Comparison of ENCODE assay signal across 21 cellular contexts in the genomic region with DNA sequence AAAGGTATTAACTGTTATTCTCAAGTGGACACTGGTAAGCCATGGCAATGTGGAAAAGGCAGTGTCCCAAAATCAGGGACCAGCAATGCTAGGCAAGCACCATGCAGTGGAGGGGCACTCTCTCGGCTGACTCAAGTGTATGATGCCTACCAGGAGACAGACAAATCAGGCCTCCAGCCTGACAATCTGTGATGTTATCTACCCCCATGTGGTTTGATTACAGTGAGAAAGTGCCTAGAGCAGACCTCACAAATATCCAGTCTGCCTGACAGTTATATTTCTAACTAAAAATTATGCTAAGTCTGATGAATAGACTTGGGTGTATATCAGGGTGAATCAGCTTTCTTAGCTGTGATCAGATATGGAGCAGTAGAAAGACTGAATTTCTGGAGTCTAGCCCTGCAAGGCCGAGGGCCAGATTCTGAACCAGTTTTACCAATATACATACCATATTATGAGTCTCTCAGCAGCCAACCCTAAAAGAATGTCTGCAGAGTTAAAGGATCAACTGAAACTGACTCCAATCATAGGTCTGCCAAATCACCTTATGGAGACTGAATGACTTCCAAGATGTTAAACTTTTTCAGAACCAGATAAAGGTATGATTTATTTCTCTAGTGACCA. TPM values are rescaled to one million over a fixed set of nuclear protein-coding genes. Genes with fewer than 3 reads are reported as not detected.
"Had no signal": no experiment of that assay in that cellular context is flagged by ENCODE, and none has a peak within 500 bp of the region (broad histone marks: within the 10 kb centered on the region; RNA-seq: fewer than 3 reads in every experiment).

No MANE protein-coding gene starts in this region.

- H3K4me3 ChIP-seq: ascending aorta, left ventricle myocardium inferior, pancreas, thyroid gland had no signal

- H3K27ac Mint-ChIP-seq: activated CD8-positive, alpha-beta T cell treated with anti-CD3 and anti-CD28 coated beads, Interleukin-2, amount 10 ng/mL, durations not matched to agents 7 days and 5 days; activated naive CD4-positive, alpha-beta T cell treated with anti-CD3 and anti-CD28 coated beads, Interleukin-2, amount 50 U/mL, for 24 hours; activated T-helper 1 cell treated with anti-CD3 and anti-CD28 coated beads, Interleukin-12 subunit alpha, Interleukin-12 subunit beta, Interleukin-2, Interleukin-4 antibody, amounts not matched to agents 30 ng/mL and 10 ng/mL and 1 ng/mL, durations not matched to agents 14 hours and 24 hours and 36 hours; effector memory CD8-positive, alpha-beta T cell; natural killer cell treated with Interleukin-12 subunit alpha and Interleukin-12 subunit beta and Interleukin-15 and Interleukin-18, amount 100 ng/mL, for 72 hours; stimulated activated naive CD8-positive, alpha-beta T cell treated with anti-CD3 and anti-CD28 coated beads, Interleukin-15, Interleukin-2, amounts not matched to agents 100 ng/mL and 50 ng/mL, for 24 hours had no signal

- H3K36me3 Mint-ChIP-seq: activated naive CD4-positive, alpha-beta T cell treated with anti-CD3 and anti-CD28 coated beads, Interleukin-2, amount 50 U/mL, for 24 hours; natural killer cell treated with Interleukin-12 subunit alpha and Interleukin-12 subunit beta and Interleukin-15 and Interleukin-18, amount 100 ng/mL, for 72 hours had no signal

- H3K4me1 ChIP-seq: ascending aorta had no signal

- ATAC-seq: activated CD8-positive, alpha-beta T cell treated with anti-CD3 and anti-CD28 coated beads, Interleukin-2, amount 10 ng/mL, durations not matched to agents 7 days and 5 days; effector memory CD8-positive, alpha-beta T cell; natural killer cell treated with Interleukin-12 subunit alpha and Interleukin-12 subunit beta and Interleukin-15 and Interleukin-18, amount 100 ng/mL, for 72 hours; pancreas; right cardiac atrium had no signal

- DNase-seq: activated CD4-positive, alpha-beta T cell treated with anti-CD3 and anti-CD28 coated beads for 1 hour; activated CD4-positive, alpha-beta T cell treated with anti-CD3 and anti-CD28 coated beads, Interleukin-2, amount 50 U/mL, for 1 hour; activated CD8-positive, alpha-beta T cell treated with anti-CD3 and anti-CD28 coated beads, Interleukin-2, amount 10 ng/mL, durations not matched to agents 7 days and 5 days; activated gamma-delta T cell; central memory CD4-positive, alpha-beta T cell; effector memory CD8-positive, alpha-beta T cell; foreskin melanocyte; left ventricle myocardium inferior; midbrain; pancreas; right cardiac atrium; substantia nigra; T-helper 9 cell; thyroid gland had no signal

- H3K9me3 Mint-ChIP-seq: activated naive CD4-positive, alpha-beta T cell treated with anti-CD3 and anti-CD28 coated beads, Interleukin-2, amount 50 U/mL, for 24 hours; activated T-helper 1 cell treated with anti-CD3 and anti-CD28 coated beads, Interleukin-12 subunit alpha, Interleukin-12 subunit beta, Interleukin-2, Interleukin-4 antibody, amounts not matched to agents 30 ng/mL and 10 ng/mL and 1 ng/mL, durations not matched to agents 14 hours and 24 hours and 36 hours; effector memory CD8-positive, alpha-beta T cell; natural killer cell treated with Interleukin-12 subunit alpha and Interleukin-12 subunit beta and Interleukin-15 and Interleukin-18, amount 100 ng/mL, for 72 hours; stimulated activated naive CD8-positive, alpha-beta T cell treated with anti-CD3 and anti-CD28 coated beads, Interleukin-15, Interleukin-2, amounts not matched to agents 100 ng/mL and 50 ng/mL, for 24 hours had no signal

- H3K27me3 ChIP-seq: ascending aorta, pancreas, thyroid gland had no signal

- H3K27ac ChIP-seq: ascending aorta, left ventricle myocardium inferior, thyroid gland had no signal

- H3K36me3 ChIP-seq: ascending aorta, left ventricle myocardium inferior, pancreas, thyroid gland had no signal

- H3K4me3 Mint-ChIP-seq: activated CD8-positive, alpha-beta T cell treated with anti-CD3 and anti-CD28 coated beads, Interleukin-2, amount 10 ng/mL, durations not matched to agents 7 days and 5 days; activated naive CD4-positive, alpha-beta T cell treated with anti-CD3 and anti-CD28 coated beads, Interleukin-2, amount 50 U/mL, for 24 hours; activated T-helper 1 cell treated with anti-CD3 and anti-CD28 coated beads, Interleukin-12 subunit alpha, Interleukin-12 subunit beta, Interleukin-2, Interleukin-4 antibody, amounts not matched to agents 30 ng/mL and 10 ng/mL and 1 ng/mL, durations not matched to agents 14 hours and 24 hours and 36 hours; effector memory CD8-positive, alpha-beta T cell; natural killer cell treated with Interleukin-12 subunit alpha and Interleukin-12 subunit beta and Interleukin-15 and Interleukin-18, amount 100 ng/mL, for 72 hours; stimulated activated naive CD8-positive, alpha-beta T cell treated with anti-CD3 and anti-CD28 coated beads, Interleukin-15, Interleukin-2, amounts not matched to agents 100 ng/mL and 50 ng/mL, for 24 hours had no signal

- H3K9me3 ChIP-seq: left ventricle myocardium inferior, pancreas, thyroid gland had no signal

RNA-seq across cellular contexts. Expression of gene PLBD1, which starts 3.2 kb away (rescaled TPM):
- total RNA-seq: activated CD8-positive, alpha-beta T cell treated with anti-CD3 and anti-CD28 coated beads, Interleukin-2, amount 10 ng/mL, durations not matched to agents 7 days and 5 days; activated T-helper 1 cell treated with anti-CD3 and anti-CD28 coated beads, Interleukin-12 subunit alpha, Interleukin-12 subunit beta, Interleukin-2, Interleukin-4 antibody, amounts not matched to agents 30 ng/mL and 10 ng/mL and 1 ng/mL, durations not matched to agents 14 hours and 24 hours and 36 hours; endothelial cell of umbilical vein; natural killer cell treated with Interleukin-12 subunit alpha and Interleukin-12 subunit beta and Interleukin-15 and Interleukin-18, amount 100 ng/mL, for 72 hours; T-helper 1 cell treated with Interleukin-12 subunit alpha and Interleukin-12 subunit beta and Interleukin-4 antibody, amounts not matched to agents 30 ng/mL and 1 ng/mL, for 36 hours had no signal
